ENCODE assay signal across 9 cellular contexts in the genomic region with DNA sequence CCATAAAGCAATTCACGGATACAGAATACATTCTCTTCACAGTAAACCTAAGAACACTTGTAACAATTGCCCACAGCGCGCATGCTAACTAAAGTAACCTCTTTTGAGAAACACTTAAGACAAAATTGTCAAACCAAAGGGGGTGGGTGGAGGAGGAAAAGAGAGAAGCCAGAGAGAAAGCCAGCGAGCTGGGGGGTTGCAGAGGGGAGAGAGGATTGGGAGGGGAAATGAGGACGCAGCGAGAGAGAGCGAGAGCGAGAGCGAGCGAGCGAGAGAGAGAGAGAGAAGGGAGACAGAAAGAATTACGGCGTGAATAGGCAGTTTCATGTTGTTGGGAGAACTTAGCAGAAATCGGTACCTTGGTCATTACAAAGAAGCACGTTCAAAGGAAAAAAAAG. TPM values are rescaled to one million over a fixed set of nuclear protein-coding genes. Genes with fewer than 3 reads are reported as not detected.
DNase-seq lines count a peak whose midpoint lies in the region; ATAC-seq and TF ChIP-seq lines count a peak whose summit lies in the region.
"Had no signal": no experiment of that assay in that cellular context is flagged by ENCODE, and none has a peak within 500 bp of the region (broad histone marks: within the 10 kb centered on the region; RNA-seq: fewer than 3 reads in every experiment).

No MANE protein-coding gene starts in this region.

- H3K4me3 Mint-ChIP-seq in T-helper 17 cell: peak overlapping the region; percentile 95

- peaks cover 86% of the 10 kb centered on the region for H3K27me3 Mint-ChIP-seq in T-helper 17 cell

- ATAC-seq in T-helper 17 cell (peak; percentile 18), upper lobe of right lung (no peak), GM19467 (IDR thresholded peaks at IDR 0.05; ENCODE audit: unreplicated experiment) (no peak), GM18868 (IDR thresholded peaks at IDR 0.05; ENCODE audit: unreplicated experiment) (no peak)

- intact Hi-C loops in cardiac septum (cut with DNase I) (loop anchor here (10.0 kb wide), 2 partner anchors 382 to 588 kb away; partner anchors contain the start of gene IGF2BP1), upper lobe of right lung (cut with DNase I) (loop anchor here (10.0 kb wide), 1 partner anchor 268 kb away; no protein-coding TSS in a partner anchor)

- TF ChIP-seq CTCF in cardiac muscle cell (IDR thresholded peaks at IDR 0.05; ENCODE audit: low read depth, low read length) (no peak), upper lobe of right lung (IDR thresholded peaks at IDR 0.05) (no peak)

- no peaks in the 10 kb centered on the region for H3K36me3 ChIP-seq in cardiac muscle cell
- H3K36me3 ChIP-seq in upper lobe of right lung: no peaks in the 10 kb centered on the region

- no peak for DNase-seq in cardiac muscle cell (ENCODE audit: low read depth in 1 of 2, low spot score in 1 of 2)
- no peak for DNase-seq in cardiac septum (ENCODE audit: low spot score)
- DNase-seq in T-helper 17 cell: no peak
- peak; percentile 79 for DNase-seq in left kidney (ENCODE audit: low read depth, low spot score)
- no peak for DNase-seq in upper lobe of right lung
- DNase-seq in KBM-7: no peak

- in situ Hi-C loops in KBM-7 (cut with MboI; ENCODE audit: low pct_unique_long_range_greater_than_20kb, low sequenced_read_pairs): no loop called here

- H3K27me3 ChIP-seq in cardiac muscle cell (peaks cover 100% of the 10 kb centered on the region), upper lobe of right lung (peaks cover 95% of the 10 kb centered on the region)

- H3K4me1 ChIP-seq in cardiac muscle cell (ENCODE audit: low read depth): peaks cover 5% of the 10 kb centered on the region
- peaks cover 29% of the 10 kb centered on the region for H3K4me1 ChIP-seq in upper lobe of right lung

- H3K9me3 ChIP-seq in cardiac muscle cell (ENCODE audit: low read depth) (no peaks in the 10 kb centered on the region), T-helper 17 cell (ENCODE audit: control insufficient read depth, low read length, poor library complexity, severe bottlenecking) (no peaks in the 10 kb centered on the region), upper lobe of right lung (no peaks in the 10 kb centered on the region)

- peak overlapping the region; percentile 14 for H3K4me3 ChIP-seq in cardiac muscle cell
- peak overlapping the region; percentile 36 for H3K4me3 ChIP-seq in upper lobe of right lung

- no peak overlapping the region for H3K27ac Mint-ChIP-seq in T-helper 17 cell

- H3K27ac ChIP-seq in cardiac muscle cell (no peak overlapping the region), upper lobe of right lung (no peak overlapping the region)
- H3K27ac ChIP-seq: HL-60 had no signal

- peaks cover 8% of the 10 kb centered on the region for H3K36me3 Mint-ChIP-seq in T-helper 17 cell (ENCODE audit: low read depth)

- H3K4me1 Mint-ChIP-seq in T-helper 17 cell: peaks cover 41% of the 10 kb centered on the region

RNA-seq across cellular contexts. Expression of gene HOXB7, which starts 1.6 kb away (rescaled TPM):
- total RNA-seq in cardiac muscle cell: not detected in 2 replicates
- 0.81 TPM in 1 of 2 replicates, not detected in the other for polyA plus RNA-seq in cardiac muscle cell
- total RNA-seq in cardiac septum: 0.22 TPM
- under 1 TPM in 1 of 2 donors, not detected in 1; 0.82 TPM for total RNA-seq in T-helper 17 cell
- 1.2 TPM for total RNA-seq in upper lobe of right lung

RNA-seq across cellular contexts. Expression of gene HOXB8, which starts 2.6 kb away (rescaled TPM):
- not detected in 2 replicates for total RNA-seq in cardiac muscle cell
- not detected in 2 replicates for polyA plus RNA-seq in cardiac muscle cell
- not detected for total RNA-seq in cardiac septum
- not detected for total RNA-seq in T-helper 17 cell
- total RNA-seq in upper lobe of right lung: 1.0 TPM

RNA-seq across cellular contexts. Expression of gene HOXB6, which starts 7.7 kb away (rescaled TPM):
- total RNA-seq in cardiac muscle cell (0.12 TPM in 1 of 2 replicates, not detected in the other), cardiac septum (0.92 TPM), T-helper 17 cell (not detected), upper lobe of right lung (4.9 TPM)
- not detected in 2 replicates for polyA plus RNA-seq in cardiac muscle cell

RNA-seq across cellular contexts. Expression of gene HOXB9, which starts 13.7 kb away (rescaled TPM):
- total RNA-seq in cardiac muscle cell (not detected in 2 replicates), cardiac septum (not detected), T-helper 17 cell (under 1 TPM in 1 of 2 donors, not detected in 1; 0.16 TPM), upper lobe of right lung (not detected)
- polyA plus RNA-seq in cardiac muscle cell: not detected in 2 replicates

RNA-seq across cellular contexts. Expression of gene HOXB5, which starts 18.9 kb away (rescaled TPM):
- 0.24 TPM in 1 of 2 replicates, not detected in the other for total RNA-seq in cardiac muscle cell
- 0.46 and 1.9 TPM in 2 replicates for polyA plus RNA-seq in cardiac muscle cell
- total RNA-seq in cardiac septum: not detected
- total RNA-seq in T-helper 17 cell: not detected
- 4.4 TPM for total RNA-seq in upper lobe of right lung
